ENCODE assay signal across 8 cellular contexts in genomic region chr16:21684199-21684598, GRCh38. TPM values are rescaled to one million over a fixed set of nuclear protein-coding genes. Genes with fewer than 3 reads are reported as not detected.
DNase-seq lines count a peak whose midpoint lies in the region; ATAC-seq, FAIRE-seq and TF ChIP-seq lines count a peak whose summit lies in the region.

No MANE protein-coding gene starts in this region.

- TF ChIP-seq POLR2A in GM12891 (IDR thresholded peaks at IDR 0.05; ENCODE audit: low read depth, low read length): no peak

- H3K4me3 ChIP-seq in bronchial epithelial cell (ENCODE audit: low read depth, low read length): no peak overlapping the region

- H3K36me3 ChIP-seq in bronchial epithelial cell (ENCODE audit: control insufficient read depth, insufficient read depth, low read length): no peaks in the 10 kb centered on the region

- ATAC-seq in HG03571 (IDR thresholded peaks at IDR 0.05; ENCODE audit: unreplicated experiment): no peak

- no peaks in the 10 kb centered on the region for H3K27me3 ChIP-seq in bronchial epithelial cell (ENCODE audit: control insufficient read depth, insufficient read depth, low read length)

- intact Hi-C loops in posterior vena cava (cut with DNase I): loop anchor here in 1 of 2 donors (5.0 kb wide), 1 partner anchor 1758 kb away; no protein-coding TSS in a partner anchor

- no peak for FAIRE-seq in bronchial epithelial cell (lab: Jason Lieb, UNC)
- FAIRE-seq in GM12891 (lab: Jason Lieb, UNC): no peak

- DNase-seq in NCI-H2081 (lab: John Stamatoyannopoulos, UW) (peak; percentile 6 to 23), NCI-H2081 treated with DMSO at 0.1 percent for 48 hours (lab: John Stamatoyannopoulos, UW) (no peak), NCI-H2196 treated with DMSO at 0.1 percent for 48 hours (lab: John Stamatoyannopoulos, UW; ENCODE audit: unreplicated experiment) (peak; percentile 15), bronchial epithelial cell (ENCODE audit: low read depth) (no peak), GM12891 (ENCODE audit: insufficient read length, low spot score) (no peak), posterior vena cava (ENCODE audit: low spot score) (no peak)
- peak; percentile 59 for DNase-seq in stimulated activated CD4-positive, alpha-beta T cell treated with anti-CD3 and anti-CD28 coated beads, Interleukin-15, amount 100 ng/mL, for 24 hours

- TF ChIP-seq CTCF in bronchial epithelial cell (IDR thresholded peaks at IDR 0.05; ENCODE audit: insufficient read depth, low read length, severe bottlenecking): peak; percentile 41

TF ChIP-seq in GM12891, 5 proteins besides CTCF, POLR2A, EP300 and RAD21:
- no peak for TF ChIP-seq SPI1 (IDR thresholded peaks at IDR 0.05; ENCODE audit: low read depth, low read length)
- TF ChIP-seq POLR2AphosphoS5 (IDR thresholded peaks at IDR 0.05; ENCODE audit: low read depth, low read length): no peak
- TF ChIP-seq TAF1 (IDR thresholded peaks at IDR 0.05; ENCODE audit: low read depth, low read length): no peak
- no peak for TF ChIP-seq PAX5 (IDR thresholded peaks at IDR 0.05; ENCODE audit: insufficient read depth, low read length, severe bottlenecking)
- TF ChIP-seq POU2F2 (IDR thresholded peaks at IDR 0.05; ENCODE audit: low read depth, low read length): no peak
TF ChIP-seq in GM12891: peak in this region for 0.

RNA-seq across cellular contexts. Expression of gene OTOA, which starts 20.4 kb away (rescaled TPM):
- total RNA-seq in bronchial epithelial cell (not detected in 2 replicates), posterior vena cava (under 1 TPM; 0.32 to 0.33 TPM)
- 0.06 TPM for polyA plus RNA-seq in GM12891 (2012; ENCODE audit: low read depth, missing spikeins)

RNA-seq across cellular contexts. Expression of gene IGSF6, which starts 31.8 kb away (rescaled TPM):
- total RNA-seq in bronchial epithelial cell (0.26 and 0.38 TPM in 2 replicates), posterior vena cava (1 to 10 TPM; 4.3 to 8.4 TPM)
- polyA plus RNA-seq in GM12891 (2012; ENCODE audit: low read depth, missing spikeins): 0.17 TPM

Comparison
In these comparisons a context has a peak if more than half of its experiments do, and no peak if none do; other contexts are left out.
1. DNase-seq: peak in NCI-H2081 (2 of 2), NCI-H2196 treated with DMSO at 0.1 percent for 48 hours (single experiment) and stimulated activated CD4-positive, alpha-beta T cell treated with anti-CD3 and anti-CD28 coated beads, Interleukin-15, amount 100 ng/mL, for 24 hours (single experiment); none in NCI-H2081 treated with DMSO at 0.1 percent for 48 hours (single experiment), bronchial epithelial cell (single experiment), GM12891 (single experiment) and posterior vena cava (single experiment).